ENCODE assay signal across 8 cellular contexts in the genomic region with DNA sequence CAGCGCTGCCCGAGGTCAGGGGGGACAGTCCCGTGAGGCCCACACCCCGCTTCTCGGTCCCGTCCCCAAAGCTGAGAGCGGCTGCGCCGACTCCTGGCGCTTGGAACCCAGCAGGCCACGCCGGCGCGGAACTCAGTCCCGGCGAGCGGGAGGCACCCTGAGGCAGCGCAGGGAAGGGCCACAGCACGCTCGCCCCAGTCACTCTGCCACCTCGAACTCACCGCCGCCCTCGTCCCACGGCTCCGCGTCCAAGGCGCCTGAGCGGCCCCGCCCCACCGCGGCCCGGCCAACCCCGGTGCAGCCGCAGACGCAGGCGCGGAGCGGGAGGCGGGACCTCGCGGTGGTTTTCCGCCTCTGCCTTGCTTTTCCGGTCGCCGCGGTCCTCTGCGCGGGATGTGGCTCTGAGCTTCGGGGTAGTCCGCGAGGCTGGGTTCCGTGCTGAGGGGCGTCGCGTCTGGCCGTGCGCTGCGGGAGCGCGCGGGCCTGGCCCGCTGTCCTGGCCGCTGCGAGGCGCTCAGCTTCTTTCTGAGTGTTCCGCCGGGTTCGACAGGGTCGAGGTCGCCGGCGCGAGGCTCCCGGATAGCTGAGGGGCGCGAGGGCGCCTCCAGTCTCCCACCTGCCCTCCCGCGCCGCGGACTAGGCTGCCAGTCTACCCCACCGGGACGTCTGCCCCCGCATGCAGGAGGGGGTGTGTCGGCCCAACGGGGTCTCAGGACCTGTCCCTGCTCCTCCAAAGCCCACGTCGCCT. TPM values are rescaled to one million over a fixed set of nuclear protein-coding genes. Genes with fewer than 3 reads are reported as not detected.
DNase-seq lines count a peak whose midpoint lies in the region; ATAC-seq and TF ChIP-seq lines count a peak whose summit lies in the region.

A gene with protein sequence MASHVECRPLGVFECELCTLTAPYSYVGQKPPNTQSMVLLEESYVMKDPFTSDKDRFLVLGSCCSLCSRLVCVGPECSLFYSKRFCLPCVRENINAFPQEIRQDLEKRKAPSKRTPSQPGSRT (minus strand): TSS at position 259 of the 748 bp plus-strand sequence. CDS start 2,009 bp downstream, outside the sequence.

- H3K4me3 Mint-ChIP-seq in neural crest cell = peak within 1 kb of the TSS; percentile 78

- H3K9me3 Mint-ChIP-seq in neural crest cell = no peaks in the 10 kb centered on the region

- H3K36me3 ChIP-seq in stomach smooth muscle (ENCODE audit: control insufficient read depth in 2 of 2, insufficient read depth in 2 of 2, low read length in 2 of 2) = peaks cover 0 to 2% of the 10 kb centered on the region in 2 donors

- peak within 1 kb of the TSS; percentile 80 to 86 for H3K4me3 ChIP-seq in foreskin fibroblast (ENCODE audit: low read depth in 1 of 2, low read length in 2 of 2)
- H3K4me3 ChIP-seq in stomach smooth muscle (ENCODE audit: low read length in 2 of 2) = peak within 1 kb of the TSS; percentile 82 to 85

- H3K9me3 ChIP-seq in stomach smooth muscle (ENCODE audit: control insufficient read depth in 2 of 2, low read length in 2 of 2) = no peaks in the 10 kb centered on the region

- peak within 1 kb of the TSS; percentile 87 to 90 for H3K9ac ChIP-seq in stomach smooth muscle (ENCODE audit: low read length in 2 of 2)

- TF ChIP-seq CTCF in foreskin fibroblast (IDR thresholded peaks at IDR 0.05; ENCODE audit: low read depth, low read length) (no peak), neural crest cell (conservative IDR thresholded peaks at IDR 0.05) (no peak)

- no peaks in the 10 kb centered on the region for H3K27me3 ChIP-seq in stomach smooth muscle (ENCODE audit: control insufficient read depth in 1 of 2, insufficient read depth in 2 of 2, low read length in 2 of 2)

- peaks cover 25% of the 10 kb centered on the region for H3K4me1 Mint-ChIP-seq in neural crest cell

- no peaks in the 10 kb centered on the region for H3K27me3 Mint-ChIP-seq in neural crest cell (ENCODE audit: low read depth)

- ATAC-seq in GM21723 (IDR thresholded peaks at IDR 0.05; ENCODE audit: unreplicated experiment) = peak; percentile 80

- H3K4me1 ChIP-seq in stomach smooth muscle (ENCODE audit: control insufficient read depth, insufficient read depth, low read length) = peaks cover 25% of the 10 kb centered on the region

- H3K36me3 Mint-ChIP-seq in neural crest cell (ENCODE audit: low read depth) = peaks cover 5% of the 10 kb centered on the region

- H3K27ac ChIP-seq in stomach smooth muscle (ENCODE audit: low read length) = peak within 1 kb of the TSS; percentile 73

- no peak within 1 kb of the TSS for H3K27ac Mint-ChIP-seq in neural crest cell (ENCODE audit: unreplicated experiment)

- DNase-seq in EH (ENCODE audit: low read depth) = peak; percentile 91
- DNase-seq in KG1 (lab: John Stamatoyannopoulos, UW) = peak; percentile 72
- peak; percentile 87 to 95 for DNase-seq in SHP77 (lab: John Stamatoyannopoulos, UW)
- DNase-seq in activated gamma-delta T cell (lab: John Stamatoyannopoulos, UW) = peak; percentile 92
- DNase-seq in foreskin fibroblast = peak; percentile 82 to 95
- peak; percentile 82 for DNase-seq in neural crest cell (ENCODE audit: low read depth, low spot score)

RNA-seq across cellular contexts. Expression of the gene that starts here (rescaled TPM):
- total RNA-seq in neural crest cell = 11.1 and 11.7 TPM in 2 replicates

Comparison
In these comparisons a context has a peak if more than half of its experiments do, and no peak if none do; other contexts are left out.
1. Peak in every context shown above with its lines: DNase-seq, ATAC-seq, H3K4me3 ChIP-seq and H3K27ac ChIP-seq.